31 cellular contexts compared by ENCODE assay signal in genomic region chr2:1937480-1937879, GRCh38.
"Had no signal": no experiment of that assay in that cellular context is flagged by ENCODE, and none has a peak within 500 bp of the region (broad histone marks: within the 10 kb centered on the region; RNA-seq: fewer than 3 reads in every experiment).

No MANE protein-coding gene starts in this region.

- H3K4me3 Mint-ChIP-seq: activated CD4-positive, alpha-beta memory T cell treated with anti-CD3 and anti-CD28 coated beads for 36 hours; activated CD4-positive, alpha-beta T cell treated with anti-CD3 and anti-CD28 coated beads, Interleukin-2, amount 10 ng/mL, durations not matched to agents 24 days and 14 days; activated CD8-positive, alpha-beta memory T cell treated with anti-CD3 and anti-CD28 coated beads, Interleukin-2, amount 10 ng/mL, durations not matched to agents 7 days and 5 days; activated naive CD8-positive, alpha-beta T cell treated with anti-CD3 and anti-CD28 coated beads for 36 hours; activated T-cell treated with anti-CD3 and anti-CD28 coated beads, Interleukin-2, amount 50 U/mL, for 72 hours; activated T-helper 17 cell treated with anti-CD3 and anti-CD28 coated beads, Interleukin-2, amount 50 U/mL, for 72 hours had no signal

- H3K4me2 ChIP-seq: PC-9 had no signal

- H2AFZ ChIP-seq: PC-9 had no signal

- H3K36me3 ChIP-seq: brain microvascular endothelial cell, MG63, SJCRH30 had no signal

- H3K4me1 ChIP-seq: SJCRH30 had no signal

- H3K36me3 Mint-ChIP-seq: activated CD4-positive, alpha-beta memory T cell treated with anti-CD3 and anti-CD28 coated beads for 36 hours; activated CD8-positive, alpha-beta memory T cell treated with anti-CD3 and anti-CD28 coated beads, Interleukin-2, amount 10 ng/mL, durations not matched to agents 7 days and 5 days; activated naive CD8-positive, alpha-beta T cell treated with anti-CD3 and anti-CD28 coated beads for 36 hours had no signal

- H3K27me3 Mint-ChIP-seq: activated CD4-positive, alpha-beta memory T cell treated with anti-CD3 and anti-CD28 coated beads for 36 hours; activated CD4-positive, alpha-beta T cell treated with anti-CD3 and anti-CD28 coated beads, Interleukin-2, amount 10 ng/mL, durations not matched to agents 24 days and 14 days; activated CD8-positive, alpha-beta memory T cell treated with anti-CD3 and anti-CD28 coated beads, Interleukin-2, amount 10 ng/mL, durations not matched to agents 7 days and 5 days had no signal

- H3K9me3 Mint-ChIP-seq: activated CD4-positive, alpha-beta memory T cell treated with anti-CD3 and anti-CD28 coated beads for 36 hours; activated CD4-positive, alpha-beta T cell treated with anti-CD3 and anti-CD28 coated beads, Interleukin-2, amount 10 ng/mL, durations not matched to agents 24 days and 14 days; activated naive CD8-positive, alpha-beta T cell treated with anti-CD3 and anti-CD28 coated beads for 36 hours; activated T-cell treated with anti-CD3 and anti-CD28 coated beads, Interleukin-2, amount 50 U/mL, for 72 hours; activated T-helper 17 cell treated with anti-CD3 and anti-CD28 coated beads, Interleukin-2, amount 50 U/mL, for 72 hours had no signal

- H3K27ac ChIP-seq: brain microvascular endothelial cell, PC-9, SJCRH30, SK-N-MC had no signal

- DNase-seq: activated CD4-positive, alpha-beta memory T cell treated with anti-CD3 and anti-CD28 coated beads for 36 hours; activated CD4-positive, alpha-beta T cell treated with anti-CD3 and anti-CD28 coated beads, Interleukin-2, amount 10 ng/mL, durations not matched to agents 24 days and 14 days; activated CD8-positive, alpha-beta memory T cell treated with anti-CD3 and anti-CD28 coated beads, Interleukin-2, amount 10 ng/mL, durations not matched to agents 7 days and 5 days; activated effector memory CD4-positive, alpha-beta T cell treated with anti-CD3 and anti-CD28 coated beads, Interleukin-2, amount 50 U/mL, for 16 hours; activated naive CD4-positive, alpha-beta T cell; activated naive CD4-positive, alpha-beta T cell treated with anti-CD3 and anti-CD28 coated beads, Interleukin-2, amount 50 U/mL, for 16 hours; activated naive CD8-positive, alpha-beta T cell treated with anti-CD3 and anti-CD28 coated beads for 36 hours; activated T-cell treated with anti-CD3 and anti-CD28 coated beads, Interleukin-2, amount 50 U/mL, for 1 hour; activated T-cell treated with anti-CD3 and anti-CD28 coated beads, Interleukin-2, amount 50 U/mL, for 72 hours; amniotic stem cell; aorta; brain microvascular endothelial cell; central memory CD4-positive, alpha-beta T cell; Kasumi-1; KG1; MG63; NCI-H1048; NCI-H1105 treated with DMSO at 0.1 percent for 48 hours; NCI-H1436 treated with DMSO at 0.1 percent for 48 hours; NCI-H1694 treated with DMSO at 0.1 percent for 48 hours; NCI-H2029; NCI-H2171; NCI-H510A; NCI-H526; NCI-H748 treated with DMSO at 0.1 percent for 48 hours; Right ventricle myocardium superior; SJCRH30; T1000 had no signal

- H3K4me3 ChIP-seq: MG63, PC-9, SJCRH30, SK-N-MC had no signal

- H3K9me3 ChIP-seq: MG63, SJCRH30 had no signal

- H3K27ac Mint-ChIP-seq: activated CD4-positive, alpha-beta memory T cell treated with anti-CD3 and anti-CD28 coated beads for 36 hours; activated CD4-positive, alpha-beta T cell treated with anti-CD3 and anti-CD28 coated beads, Interleukin-2, amount 10 ng/mL, durations not matched to agents 24 days and 14 days; activated CD8-positive, alpha-beta memory T cell treated with anti-CD3 and anti-CD28 coated beads, Interleukin-2, amount 10 ng/mL, durations not matched to agents 7 days and 5 days; activated naive CD8-positive, alpha-beta T cell treated with anti-CD3 and anti-CD28 coated beads for 36 hours; activated T-cell treated with anti-CD3 and anti-CD28 coated beads, Interleukin-2, amount 50 U/mL, for 72 hours; activated T-helper 17 cell treated with anti-CD3 and anti-CD28 coated beads, Interleukin-2, amount 50 U/mL, for 72 hours had no signal

- H3K27me3 ChIP-seq: brain microvascular endothelial cell, MG63 had no signal

- H3K4me1 Mint-ChIP-seq: activated CD4-positive, alpha-beta T cell treated with anti-CD3 and anti-CD28 coated beads, Interleukin-2, amount 10 ng/mL, durations not matched to agents 24 days and 14 days; activated CD8-positive, alpha-beta memory T cell treated with anti-CD3 and anti-CD28 coated beads, Interleukin-2, amount 10 ng/mL, durations not matched to agents 7 days and 5 days; activated naive CD8-positive, alpha-beta T cell treated with anti-CD3 and anti-CD28 coated beads for 36 hours; activated T-helper 17 cell treated with anti-CD3 and anti-CD28 coated beads, Interleukin-2, amount 50 U/mL, for 72 hours had no signal
